In the genomic region with DNA sequence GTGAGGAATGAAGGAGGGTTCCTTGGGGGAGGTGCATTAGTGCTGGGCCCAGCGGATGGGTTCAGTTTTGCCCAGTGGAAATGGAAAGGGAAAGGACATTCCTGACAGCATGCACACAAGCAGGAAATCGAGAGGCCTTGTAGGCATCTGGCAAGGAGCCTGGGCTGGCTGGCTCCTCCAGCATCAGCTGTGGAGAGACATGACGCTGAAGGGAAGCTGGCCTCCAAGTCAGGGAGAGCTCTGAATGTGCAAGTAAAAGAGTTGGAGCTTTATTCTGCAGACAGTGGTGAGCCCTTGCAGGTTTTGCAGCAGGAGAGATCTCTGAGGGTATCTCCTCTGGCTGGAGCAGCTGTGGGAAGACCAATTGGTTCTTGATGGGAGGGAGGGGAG, we compare ENCODE assay signal across 1 cellular context.
TF ChIP-seq lines count a peak whose summit lies in the region.

No MANE protein-coding gene starts in this region.

TF ChIP-seq in liver, 16 proteins besides CTCF, POLR2A, EP300 and RAD21 (continued from another document):
- TF ChIP-seq, protein P1, sequence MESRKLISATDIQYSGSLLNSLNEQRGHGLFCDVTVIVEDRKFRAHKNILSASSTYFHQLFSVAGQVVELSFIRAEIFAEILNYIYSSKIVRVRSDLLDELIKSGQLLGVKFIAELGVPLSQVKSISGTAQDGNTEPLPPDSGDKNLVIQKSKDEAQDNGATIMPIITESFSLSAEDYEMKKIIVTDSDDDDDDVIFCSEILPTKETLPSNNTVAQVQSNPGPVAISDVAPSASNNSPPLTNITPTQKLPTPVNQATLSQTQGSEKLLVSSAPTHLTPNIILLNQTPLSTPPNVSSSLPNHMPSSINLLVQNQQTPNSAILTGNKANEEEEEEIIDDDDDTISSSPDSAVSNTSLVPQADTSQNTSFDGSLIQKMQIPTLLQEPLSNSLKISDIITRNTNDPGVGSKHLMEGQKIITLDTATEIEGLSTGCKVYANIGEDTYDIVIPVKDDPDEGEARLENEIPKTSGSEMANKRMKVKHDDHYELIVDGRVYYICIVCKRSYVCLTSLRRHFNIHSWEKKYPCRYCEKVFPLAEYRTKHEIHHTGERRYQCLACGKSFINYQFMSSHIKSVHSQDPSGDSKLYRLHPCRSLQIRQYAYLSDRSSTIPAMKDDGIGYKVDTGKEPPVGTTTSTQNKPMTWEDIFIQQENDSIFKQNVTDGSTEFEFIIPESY (IDR thresholded peaks at IDR 0.05): no peak
- TF ChIP-seq, protein P2, sequence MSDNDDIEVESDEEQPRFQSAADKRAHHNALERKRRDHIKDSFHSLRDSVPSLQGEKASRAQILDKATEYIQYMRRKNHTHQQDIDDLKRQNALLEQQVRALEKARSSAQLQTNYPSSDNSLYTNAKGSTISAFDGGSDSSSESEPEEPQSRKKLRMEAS (IDR thresholded peaks at IDR 0.05): no peak
